ENCODE assay signal across 28 cellular contexts in genomic region chr14:34407951-34408350, GRCh38.
"Had no signal": no experiment of that assay in that cellular context is flagged by ENCODE, and none has a peak within 500 bp of the region (broad histone marks: within the 10 kb centered on the region; RNA-seq: fewer than 3 reads in every experiment).

No MANE protein-coding gene starts in this region.

- H3K27ac ChIP-seq: colonic mucosa, coronary artery, dorsolateral prefrontal cortex, epithelial cell of prostate, esophagus muscularis mucosa, esophagus squamous epithelium, foreskin keratinocyte, gastrocnemius medialis, gastroesophageal sphincter, heart left ventricle, heart right ventricle had no signal

- FAIRE-seq: colon, endometrium, endothelial cell of umbilical vein, frontal cortex had no signal

- ATAC-seq: effector memory CD8-positive, alpha-beta T cell; esophagus mucosa; foreskin keratinocyte; gastrocnemius medialis; gastroesophageal sphincter; heart left ventricle; heart right ventricle had no signal

- DNase-seq: colonic mucosa; cortex of kidney; dermis blood vessel endothelial cell; dorsolateral prefrontal cortex; effector CD4-positive, alpha-beta T cell; effector CD8-positive, alpha-beta T cell; effector memory CD4-positive, alpha-beta T cell; effector memory CD8-positive, alpha-beta T cell; endodermal cell; erythroblast; esophagus squamous epithelium; foreskin fibroblast; foreskin keratinocyte; foreskin melanocyte; gastrocnemius medialis; glutamatergic neuron; head of caudate nucleus; heart left ventricle; heart right ventricle had no signal

- H3K36me3 ChIP-seq: colonic mucosa, esophagus muscularis mucosa, esophagus squamous epithelium, gastrocnemius medialis, gastroesophageal sphincter, heart left ventricle, heart right ventricle had no signal

- H3K9me3 ChIP-seq: colonic mucosa had no signal

- H3K4me1 ChIP-seq: colonic mucosa, esophagus muscularis mucosa, esophagus squamous epithelium, foreskin keratinocyte, gastrocnemius medialis, gastroesophageal sphincter, heart left ventricle, heart right ventricle had no signal

- H3K4me3 ChIP-seq: colonic mucosa, coronary artery, dorsolateral prefrontal cortex, esophagus muscularis mucosa, esophagus squamous epithelium, gastrocnemius medialis, gastroesophageal sphincter, heart left ventricle, heart right ventricle had no signal

- H3K27me3 ChIP-seq: colonic mucosa, dorsolateral prefrontal cortex, esophagus muscularis mucosa, esophagus squamous epithelium, foreskin keratinocyte, gastrocnemius medialis, gastroesophageal sphincter, heart left ventricle, heart right ventricle had no signal
